26 cellular contexts compared by ENCODE assay signal in the genomic region with DNA sequence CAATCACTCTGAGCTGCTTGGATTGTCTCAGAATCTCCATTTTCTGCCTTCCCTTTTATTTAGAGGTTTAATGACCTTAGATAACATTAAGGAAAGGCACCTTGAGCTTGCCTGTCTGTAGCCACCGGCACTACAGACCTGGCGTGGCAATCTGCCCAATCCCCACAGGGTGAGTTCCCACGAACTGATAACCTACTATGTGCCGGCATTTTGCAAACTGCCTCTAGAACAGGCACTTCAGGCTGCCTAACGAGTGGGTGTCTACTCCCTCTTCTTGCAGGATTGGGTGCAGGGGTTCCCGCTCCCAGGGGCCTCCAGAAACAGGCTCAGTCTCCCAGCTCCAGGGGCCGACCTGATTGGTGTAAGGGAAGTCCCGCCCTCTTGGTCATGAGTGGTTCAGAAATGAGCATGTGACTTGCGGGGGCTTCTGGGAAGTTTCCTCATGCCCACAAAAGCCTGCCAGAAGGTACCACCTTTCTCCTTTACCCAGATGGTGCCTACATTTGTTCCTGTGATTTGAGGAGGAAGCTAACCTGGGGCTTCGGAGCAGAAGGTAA.
"Had no signal": no experiment of that assay in that cellular context is flagged by ENCODE, and none has a peak within 500 bp of the region (broad histone marks: within the 10 kb centered on the region; RNA-seq: fewer than 3 reads in every experiment).

No MANE protein-coding gene starts in this region.

- H3K4me2 ChIP-seq: hepatocyte, smooth muscle cell had no signal

- FAIRE-seq: colon had no signal

- H3K27me3 ChIP-seq: dorsolateral prefrontal cortex, foreskin keratinocyte, gastroesophageal sphincter, heart left ventricle, hepatocyte, left lung, suprapubic skin, thyroid gland had no signal

- ATAC-seq: esophagus mucosa; foreskin keratinocyte; gastroesophageal sphincter; heart left ventricle; left cardiac atrium; mucosa of descending colon; natural killer cell treated with Interleukin-12 subunit alpha and Interleukin-12 subunit beta and Interleukin-15 and Interleukin-18, amount 100 ng/mL, for 72 hours; sciatic nerve; stimulated activated naive CD8-positive, alpha-beta T cell treated with anti-CD3 and anti-CD28 coated beads, Interleukin-15, amount 100 ng/mL, for 72 hours had no signal

- H2AFZ ChIP-seq: hepatocyte, parathyroid adenoma had no signal

- H3K4me3 ChIP-seq: dorsolateral prefrontal cortex, gastroesophageal sphincter, heart left ventricle, hepatocyte, left lung, mucosa of descending colon, smooth muscle cell, suprapubic skin, thyroid gland had no signal

- DNase-seq: dorsolateral prefrontal cortex; effector CD4-positive, alpha-beta T cell; heart left ventricle; left cardiac atrium; left lung; mesenchymal stem cell; mucosa of descending colon; naive B cell; stimulated activated CD4-positive, alpha-beta T cell treated with anti-CD3 and anti-CD28 coated beads, Interleukin-12 subunit alpha, Interleukin-12 subunit beta, amount 100 ng/mL, for 4 hours; stimulated activated CD4-positive, alpha-beta T cell treated with anti-CD3 and anti-CD28 coated beads, Interleukin-1b, Interleukin-23, amount 100 ng/mL, for 48 hours; stimulated activated CD4-positive, alpha-beta T cell treated with anti-CD3 and anti-CD28 coated beads, Interleukin-4, amount 100 ng/mL, for 1 hour; stimulated activated CD8-positive, alpha-beta memory T cell treated with anti-CD3 and anti-CD28 coated beads, Interleukin-4, amount 100 ng/mL, for 48 hours; stimulated activated naive CD4-positive, alpha-beta T cell; stimulated activated naive CD8-positive, alpha-beta T cell treated with anti-CD3 and anti-CD28 coated beads, Interleukin-15, amount 100 ng/mL, for 72 hours; thyroid gland had no signal

- H3K9ac ChIP-seq: parathyroid adenoma had no signal

- H3K27ac ChIP-seq: dorsolateral prefrontal cortex, epithelial cell of prostate, foreskin keratinocyte, gastroesophageal sphincter, heart left ventricle, hepatocyte, left lung, parathyroid adenoma, suprapubic skin, thyroid gland had no signal

- H3K79me2 ChIP-seq: hepatocyte, parathyroid adenoma had no signal

- H3K9me3 ChIP-seq: gastroesophageal sphincter, heart left ventricle, left lung, mucosa of descending colon, suprapubic skin, thyroid gland had no signal

- H3K36me3 ChIP-seq: gastroesophageal sphincter, heart left ventricle, left lung, suprapubic skin, thyroid gland had no signal
